27 cellular contexts compared by ENCODE assay signal in genomic region chr20:11738852-11739251, GRCh38.
"Had no signal": no experiment of that assay in that cellular context is flagged by ENCODE, and none has a peak within 500 bp of the region (broad histone marks: within the 10 kb centered on the region; RNA-seq: fewer than 3 reads in every experiment).

No MANE protein-coding gene starts in this region.

- H3K27ac ChIP-seq: ascending aorta, body of pancreas, KMS-11, Peyer's patch had no signal

- H3K9me3 ChIP-seq: ascending aorta, body of pancreas, Peyer's patch had no signal

- H3K4me1 ChIP-seq: ascending aorta, body of pancreas, Peyer's patch had no signal

- H3K36me3 ChIP-seq: ascending aorta, Peyer's patch had no signal

- ATAC-seq: activated CD8-positive, alpha-beta memory T cell treated with anti-CD3 and anti-CD28 coated beads, Interleukin-2, amount 10 ng/mL, durations not matched to agents 7 days and 5 days; activated naive CD4-positive, alpha-beta T cell treated with anti-CD3 and anti-CD28 coated beads, Interleukin-2, amount 50 U/mL, for 72 hours; activated naive CD8-positive, alpha-beta T cell treated with anti-CD3 and anti-CD28 coated beads, Interleukin-2, amount 50 U/mL, for 24 hours; body of pancreas; T-helper 17 cell; WTC11 had no signal

- H3K27me3 ChIP-seq: ascending aorta, body of pancreas, Peyer's patch had no signal

- H3K4me3 ChIP-seq: ascending aorta, body of pancreas, Peyer's patch had no signal

- DNase-seq: activated CD4-positive, alpha-beta T cell treated with anti-CD3 and anti-CD28 coated beads for 48 hours; activated CD4-positive, alpha-beta T cell treated with anti-CD3 and anti-CD28 coated beads, Interleukin-2, amount 50 U/mL, for 48 hours; activated CD4-positive, CD25-positive, alpha-beta regulatory T cell treated with anti-CD3 and anti-CD28 coated beads, Interleukin-2, amount 50 U/mL, for 72 hours; activated CD8-positive, alpha-beta memory T cell treated with anti-CD3 and anti-CD28 coated beads, Interleukin-2, amount 10 ng/mL, durations not matched to agents 7 days and 5 days; activated effector memory CD4-positive, alpha-beta T cell treated with Interleukin-2 at 50 U/mL for 16 hours; activated naive CD4-positive, alpha-beta T cell; activated naive CD8-positive, alpha-beta T cell treated with anti-CD3 and anti-CD28 coated beads, Interleukin-2, amount 50 U/mL, for 24 hours; activated T-cell treated with anti-CD3 and anti-CD28 coated beads, Interleukin-2, amount 50 U/mL, for 24 hours; amniotic stem cell; body of pancreas; cerebellar nuclear complex; NCI-H1092; NCI-H1694; NCI-H2029; NCI-H345; NCI-H510A; NCI-H526 treated with DMSO at 0.1 percent for 48 hours; NK-92 treated with Interleukin-12 subunit alpha and Interleukin-12 subunit beta, amount 100 ng/mL, for 24 hours; OCI-M1; Peyer's patch; SIG-M5; T-helper 17 cell; T-helper 9 cell had no signal
